In the genomic region with DNA sequence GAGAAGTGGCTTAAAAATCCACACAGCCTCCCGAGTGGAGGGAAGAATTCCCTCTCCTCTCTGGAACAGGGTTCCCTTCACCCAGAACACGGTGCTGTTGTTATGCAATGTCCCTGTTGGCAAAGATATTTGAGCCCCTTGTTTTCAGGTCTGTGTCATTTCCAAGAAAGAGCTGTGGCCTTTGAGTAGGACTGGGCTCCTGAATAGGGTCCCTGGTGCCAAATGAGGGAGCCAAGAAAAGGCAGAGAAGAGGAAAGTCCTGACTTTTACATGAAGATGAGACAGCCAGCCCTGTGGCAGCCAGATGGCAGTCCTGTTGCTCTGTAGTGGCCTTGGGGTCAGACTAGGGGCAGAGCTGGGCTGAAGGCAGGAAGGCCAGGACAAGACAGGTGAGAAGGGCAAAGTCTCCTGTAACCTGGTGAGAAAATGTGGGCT, we compare ENCODE assay signal across 13 cellular contexts. TPM values are rescaled to one million over a fixed set of nuclear protein-coding genes. Genes with fewer than 3 reads are reported as not detected.
DNase-seq lines count a peak whose midpoint lies in the region; ATAC-seq, FAIRE-seq and TF ChIP-seq lines count a peak whose summit lies in the region.
"Had no signal": no experiment of that assay in that cellular context is flagged by ENCODE, and none has a peak within 500 bp of the region (broad histone marks: within the 10 kb centered on the region; RNA-seq: fewer than 3 reads in every experiment).

No MANE protein-coding gene starts in this region.

- WGBS in H1 (ENCODE audit: extremely low coverage in 1 of 2, insufficient coverage in 1 of 2, insufficient read length in 1 of 2, insufficient replicate concordance in 2 of 2, low coverage in 1 of 2, low lambda C conversion rate in 2 of 2, missing lambda C conversion rate in 1 of 2), 2 experiments: 58% methylated on average over 2 of the region's 2 CpGs; no CpG with 5 or more reads in 1 of the 2 experiments
- WGBS in right lobe of liver (ENCODE audit: insufficient coverage, low coverage, low lambda C conversion rate, missing lambda C conversion rate): 7% methylated on average over 2 of the region's 2 CpGs
- WGBS in trophoblast cell (ENCODE audit: extremely low coverage, insufficient coverage, insufficient read length): no CpG with 5 or more reads among the region's 2 CpGs

- no peaks in the 10 kb centered on the region for H3K36me3 Mint-ChIP-seq in type B pancreatic cell
- H3K36me3 Mint-ChIP-seq: mesothelial cell of epicardium had no signal

- no peaks in the 10 kb centered on the region for H3K23me2 ChIP-seq in H1 (ENCODE audit: low read depth, low read length)

- no peaks in the 10 kb centered on the region for H3K9me3 Mint-ChIP-seq in type B pancreatic cell
- H3K9me3 Mint-ChIP-seq: activated B cell treated with CpG ODN at 0.5 μM for 24 hours; activated naive CD4-positive, alpha-beta T cell treated with anti-CD3 and anti-CD28 coated beads for 36 hours; CD4-positive, alpha-beta T cell; mesothelial cell of epicardium had no signal

- H3K27me3 ChIP-seq in MG63 (no peaks in the 10 kb centered on the region), H1 (replicated peaks in 1 of 4; ENCODE audit: control insufficient read depth in 3 of 4, extremely low read depth in 1 of 4, insufficient read depth in 3 of 4, low read length in 3 of 4) (no peaks in the 10 kb centered on the region), right lobe of liver (no peaks in the 10 kb centered on the region), trophoblast cell (ENCODE audit: insufficient read depth, low read length) (no peaks in the 10 kb centered on the region)

- H2BK5ac ChIP-seq in H1 (ENCODE audit: low read depth, low read length) (no peak overlapping the region), trophoblast cell (ENCODE audit: low read depth, low read length, poor library complexity) (no peak overlapping the region)

- TF ChIP-seq CTCF in H1 (IDR thresholded peaks at IDR 0.05; ENCODE audit: control extremely low read depth in 1 of 3, insufficient read depth in 1 of 3, low read depth in 1 of 3, low read length in 3 of 3) (peak; percentile 7 to 30 (median 14); a peak in 3 of 4 replicates), right lobe of liver (IDR thresholded peaks at IDR 0.05) (peak in 3 of 4 donors; percentile 3 to 39 (median 11)), type B pancreatic cell (conservative IDR thresholded peaks at IDR 0.05) (no peak), OCI-LY7 (conservative IDR thresholded peaks at IDR 0.05; ENCODE audit: low read length) (no peak)

- H4K5ac ChIP-seq in H1 (ENCODE audit: insufficient read length, low read depth, low read length): no peak overlapping the region

- H4K12ac ChIP-seq in trophoblast cell (ENCODE audit: low read depth, low read length): no peak overlapping the region

- no peak for FAIRE-seq in H1 (lab: Jason Lieb, UNC)
- FAIRE-seq: GM12892 had no signal

- H3K27ac Mint-ChIP-seq in type B pancreatic cell: peak overlapping the region; percentile 89
- H3K27ac Mint-ChIP-seq: activated B cell treated with CpG ODN at 0.5 μM for 24 hours; activated naive CD4-positive, alpha-beta T cell treated with anti-CD3 and anti-CD28 coated beads for 36 hours; CD4-positive, alpha-beta T cell had no signal

- H4K91ac ChIP-seq in H1 (replicated peaks; ENCODE audit: insufficient read length, low read length): no peak overlapping the region
- no peak overlapping the region for H4K91ac ChIP-seq in trophoblast cell (ENCODE audit: low read depth, low read length)

- no peak overlapping the region for H3K14ac ChIP-seq in H1 (ENCODE audit: insufficient read length)
- H3K14ac ChIP-seq in trophoblast cell (ENCODE audit: low read length): no peak overlapping the region

- H3K4me3 ChIP-seq in MG63 (no peak overlapping the region), H1 (ENCODE audit: extremely low read depth in 1 of 4, insufficient read depth in 2 of 4, low read depth in 3 of 4, low read length in 4 of 4) (no peak overlapping the region), right lobe of liver (no peak overlapping the region), OCI-LY7 (ENCODE audit: low read depth, low read length, poor library complexity, severe bottlenecking) (no peak overlapping the region), trophoblast cell (ENCODE audit: low read depth, low read length) (no peak overlapping the region)

- H3K79me1 ChIP-seq in H1 (ENCODE audit: low read depth, low read length) (no peaks in the 10 kb centered on the region), trophoblast cell (ENCODE audit: low read length) (no peaks in the 10 kb centered on the region)

- peak; percentile 38 to 51 for TF ChIP-seq RAD21 in H1 (IDR thresholded peaks at IDR 0.05 in 1 of 2, conservative IDR thresholded peaks at IDR 0.05 in 1 of 2; ENCODE audit: low read depth in 2 of 2, low read length in 2 of 2)

- 0 out of 2 replicates have a peak overlapping the region, but pooled peaks have one; percentile 5 for H2BK20ac ChIP-seq in H1 (ENCODE audit: low read length)

- H2BK120ac ChIP-seq in H1 (replicated peaks; ENCODE audit: low read depth, low read length): no peak overlapping the region
- no peak overlapping the region for H2BK120ac ChIP-seq in trophoblast cell (ENCODE audit: insufficient read depth, low read length, poor library complexity)

- DNase-seq in MG63 (peak; percentile 8), H1 (ENCODE audit: low read depth in 1 of 2, low spot score in 2 of 2) (no peak), right lobe of liver (peak in 2 of 3 donors; percentile 48 to 77), type B pancreatic cell (ENCODE audit: extremely low spot score, unreplicated experiment) (no peak), iPS-NIHi11 (ENCODE audit: low spot score) (no peak), OCI-LY7 (ENCODE audit: low spot score) (no peak), trophoblast cell (no peak)
- DNase-seq: activated B cell treated with CpG ODN at 0.5 μM for 24 hours; CD4-positive, alpha-beta T cell; central memory CD4-positive, alpha-beta T cell had no signal

- H4K20me1 ChIP-seq in H1 (replicated peaks in 1 of 2; ENCODE audit: control insufficient read depth in 1 of 2, insufficient read depth in 2 of 2, low read length in 2 of 2): no peaks in the 10 kb centered on the region
- no peaks in the 10 kb centered on the region for H4K20me1 ChIP-seq in OCI-LY7 (ENCODE audit: insufficient read depth, low read length)

- intact Hi-C loops in right lobe of liver (cut with DNase I) (no loop called here), OCI-LY7 (cut with micrococcal nuclease; ENCODE audit: unreplicated experiment) (no loop called here)

- H3K9ac ChIP-seq in H1 (replicated peaks in 1 of 4; ENCODE audit: extremely low read depth in 1 of 4, low read depth in 3 of 4, low read length in 3 of 4) (no peak overlapping the region), trophoblast cell (ENCODE audit: low read length) (no peak overlapping the region)

- H3K27ac ChIP-seq in H1 (ENCODE audit: low read depth, low read length) (no peak overlapping the region), right lobe of liver (peak overlapping the region in 1 of 3 donors; percentile 1), OCI-LY7 (ENCODE audit: low read depth, low read length, poor library complexity, severe bottlenecking) (no peak overlapping the region), trophoblast cell (ENCODE audit: low read depth, low read length) (no peak overlapping the region)

- H3K4me1 Mint-ChIP-seq in type B pancreatic cell (ENCODE audit: unreplicated experiment): no peaks in the 10 kb centered on the region
- H3K4me1 Mint-ChIP-seq: activated B cell treated with CpG ODN at 0.5 μM for 24 hours had no signal

- no peak overlapping the region for H3K18ac ChIP-seq in H1 (ENCODE audit: extremely low read depth, low read length)
- H3K18ac ChIP-seq in trophoblast cell (ENCODE audit: low read length): no peak overlapping the region

- H2AK5ac ChIP-seq in H1 (ENCODE audit: low read depth, low read length) (no peak overlapping the region), trophoblast cell (ENCODE audit: low read length) (no peak overlapping the region)

- H3K4me2 ChIP-seq in H1 (ENCODE audit: insufficient read depth in 1 of 2, low read depth in 2 of 2, low read length in 2 of 2) (no peak overlapping the region; a peak in 1 of 4 replicates), OCI-LY7 (ENCODE audit: low read length) (no peak overlapping the region), trophoblast cell (ENCODE audit: low read length) (no peak overlapping the region)

- no peak overlapping the region for H2BK15ac ChIP-seq in H1 (ENCODE audit: low read length)

- no peak overlapping the region for H3K4ac ChIP-seq in H1 (replicated peaks; ENCODE audit: insufficient read length, low read depth, low read length)
- no peak overlapping the region for H3K4ac ChIP-seq in trophoblast cell (ENCODE audit: low read depth, low read length)

- H4K8ac ChIP-seq in H1 (ENCODE audit: extremely low read depth, insufficient read depth, low read length) (no peak overlapping the region), trophoblast cell (ENCODE audit: low read depth, low read length) (no peak overlapping the region)

- 0 out of 7 replicates have a peak, but pooled peaks cover 0 to 2% (median 0%) of the 10 kb centered on the region in 4 experiments for H3K4me1 ChIP-seq in H1 (replicated peaks in 1 of 4; ENCODE audit: control insufficient read depth in 3 of 4, insufficient read depth in 4 of 4, low read length in 3 of 4)
- H3K4me1 ChIP-seq in right lobe of liver: peaks cover 0 to 8% (median 0%) of the 10 kb centered on the region in 4 donors
- H3K4me1 ChIP-seq in OCI-LY7 (ENCODE audit: insufficient read depth, low read length, poor library complexity, severe bottlenecking): no peaks in the 10 kb centered on the region
- peaks cover 5 to 6% of the 10 kb centered on the region in 2 experiments for H3K4me1 ChIP-seq in trophoblast cell (ENCODE audit: control insufficient read depth in 1 of 2, insufficient read depth in 2 of 2, low read length in 2 of 2)

- peak overlapping the region; percentile 23 for H3K4me3 Mint-ChIP-seq in type B pancreatic cell
- H3K4me3 Mint-ChIP-seq: activated B cell treated with CpG ODN at 0.5 μM for 24 hours; activated naive CD4-positive, alpha-beta T cell treated with anti-CD3 and anti-CD28 coated beads for 36 hours; CD4-positive, alpha-beta T cell; mesothelial cell of epicardium had no signal

- H3K56ac ChIP-seq in H1 (replicated peaks; ENCODE audit: insufficient read length, low read depth, low read length): no peak overlapping the region

- peaks cover 2% of the 10 kb centered on the region for H3K27me3 Mint-ChIP-seq in type B pancreatic cell

- no peaks in the 10 kb centered on the region for H3K36me3 ChIP-seq in MG63
- H3K36me3 ChIP-seq in H1 (ENCODE audit: control insufficient read depth in 2 of 4, insufficient read depth in 4 of 4, low read length in 3 of 4): no peaks in the 10 kb centered on the region
- no peaks in the 10 kb centered on the region for H3K36me3 ChIP-seq in right lobe of liver
- no peaks in the 10 kb centered on the region for H3K36me3 ChIP-seq in OCI-LY7 (ENCODE audit: insufficient read depth, low read length)
- no peaks in the 10 kb centered on the region for H3K36me3 ChIP-seq in trophoblast cell (ENCODE audit: control insufficient read depth in 1 of 2, insufficient read depth in 2 of 2, low read length in 2 of 2)

- POLR2A ChIA-PET in H1 (lab: Charles Lee; ENCODE audit: partially characterized antibody) (no interaction called here), OCI-LY7 (lab: Charles Lee) (no interaction called here)

- peak; percentile 46 to 95 (median 76) for ATAC-seq in right lobe of liver

- H3K9me3 ChIP-seq in MG63: no peaks in the 10 kb centered on the region
- H3K9me3 ChIP-seq in H1 (ENCODE audit: insufficient read depth in 2 of 2, low read depth in 1 of 2, low read length in 1 of 2): no peaks in the 10 kb centered on the region
- H3K9me3 ChIP-seq in right lobe of liver: no peaks in the 10 kb centered on the region
- H3K9me3 ChIP-seq in OCI-LY7 (ENCODE audit: low read length): no peaks in the 10 kb centered on the region
- no peaks in the 10 kb centered on the region for H3K9me3 ChIP-seq in trophoblast cell (ENCODE audit: insufficient read depth, low read depth, low read length)

- BruUV-seq in OCI-LY7 (replicated peaks; lab: Mats Ljungman, UMichigan): no TSS peak

- no peaks in the 10 kb centered on the region for H3K9me2 ChIP-seq in OCI-LY7 (ENCODE audit: insufficient read depth, low read length)

- no peak for TF ChIP-seq EP300 in H1 (IDR thresholded peaks at IDR 0.05; ENCODE audit: borderline replicate concordance in 1 of 2, low read depth in 2 of 2, low read length in 2 of 2)

- TF ChIP-seq POLR2A in H1 (IDR thresholded peaks at IDR 0.05; ENCODE audit: control extremely low read depth in 1 of 2, low read depth in 2 of 2, low read length in 2 of 2): no peak
- TF ChIP-seq POLR2A in right lobe of liver (IDR thresholded peaks at IDR 0.05): no peak

- H3K79me2 ChIP-seq in H1 (ENCODE audit: control insufficient read depth in 1 of 2, insufficient read depth in 2 of 2, low read length in 2 of 2) (no peaks in the 10 kb centered on the region), OCI-LY7 (ENCODE audit: insufficient read depth, low read depth, low read length) (no peaks in the 10 kb centered on the region), trophoblast cell (ENCODE audit: control insufficient read depth, insufficient read depth, low read length, poor library complexity) (no peaks in the 10 kb centered on the region)

- CTCF ChIA-PET in H1 (lab: Charles Lee; ENCODE audit: partially characterized antibody): interaction anchor here (0.7 to 5.4 kb wide), 28 partner anchors 8 to 848 kb away, joined by 3 to 39 read pairs (median 6); partner anchors contain the start of gene ELF5
- CTCF ChIA-PET in OCI-LY7 (lab: Charles Lee; ENCODE audit: unreplicated experiment): no interaction called here

- H2BK12ac ChIP-seq in H1 (ENCODE audit: low read depth, low read length): no peak overlapping the region
- no peak overlapping the region for H2BK12ac ChIP-seq in trophoblast cell (ENCODE audit: low read length)

- 0 out of 2 replicates have a peak overlapping the region, but pooled peaks have one; percentile 14 for H2AFZ ChIP-seq in H1 (ENCODE audit: low read length)
- H2AFZ ChIP-seq in OCI-LY7 (ENCODE audit: low read length): no peak overlapping the region
- H2AFZ ChIP-seq in trophoblast cell (ENCODE audit: insufficient read depth, low read length, poor library complexity): no peak overlapping the region

- H3K23ac ChIP-seq in H1 (ENCODE audit: insufficient read length) (no peak overlapping the region), trophoblast cell (ENCODE audit: low read length) (no peak overlapping the region)

RNA-seq across cellular contexts. Expression of gene ELF5, which starts 51.2 kb away (rescaled TPM):
- not detected in 2 replicates for total RNA-seq in MG63 (2014; rRNA removed; shearing (Covaris generic); ENCODE audit: low replicate concordance)
- total RNA-seq in H1 (2021; fragmentation: NEBNext Ultra II Directional; extraction: Animal tissue kit (Norgen Biotek cat#: 25700)): not detected in 2 replicates
- polyA plus RNA-seq in H1 (2011; rRNA removed): not detected in 2 replicates
- polyA plus RNA-seq in H1 (2011; cell fraction: cytosol; rRNA removed): not detected
- not detected for polyA plus RNA-seq in H1 (2011; cell fraction: nucleus; rRNA removed)
- not detected in 4 replicates for polyA plus RNA-seq in H1 (2012, experiment 1 of 2)
- not detected for polyA plus RNA-seq in H1 (2012, experiment 2 of 2)
- polyA plus RNA-seq in H1 (2013, experiment 1 of 2): not detected
- polyA plus RNA-seq in H1 (2013, experiment 2 of 2): not detected
- not detected in 2 replicates for polyA minus RNA-seq in H1 (2011; rRNA and poly(A)+ RNA removed)
- polyA minus RNA-seq in H1 (2011; cell fraction: cytosol; rRNA and poly(A)+ RNA removed): not detected
- polyA minus RNA-seq in H1 (2011; cell fraction: nucleus; rRNA and poly(A)+ RNA removed): not detected
- under 1 TPM in 2 of 6 experiments, not detected in 4; 0.09 to 0.22 TPM for total RNA-seq in right lobe of liver
- total RNA-seq in type B pancreatic cell (ENCODE audit: low replicate concordance): 19.3 and 43.1 TPM in 2 replicates
- not detected in 2 replicates for total RNA-seq in OCI-LY7 (2014; rRNA removed; shearing (Covaris generic))
- total RNA-seq in OCI-LY7 (2022): not detected in 2 replicates
- 0.19 and 0.25 TPM in 2 replicates for polyA plus RNA-seq in trophoblast cell (2013)
- total RNA-seq: activated B cell treated with CpG ODN at 0.5 μM for 24 hours; activated naive CD4-positive, alpha-beta T cell treated with anti-CD3 and anti-CD28 coated beads for 36 hours; CD4-positive, alpha-beta T cell had no signal

RNA-seq across cellular contexts. Expression of gene EHF, which starts 56.1 kb away (rescaled TPM):
- 1.2 and 6.0 TPM in 2 replicates for total RNA-seq in MG63 (2014; rRNA removed; shearing (Covaris generic); ENCODE audit: low replicate concordance)
- total RNA-seq in H1 (2021; fragmentation: NEBNext Ultra II Directional; extraction: Animal tissue kit (Norgen Biotek cat#: 25700)): not detected in 2 replicates
- not detected in 2 replicates for polyA plus RNA-seq in H1 (2011; rRNA removed)
- not detected for polyA plus RNA-seq in H1 (2011; cell fraction: cytosol; rRNA removed)
- polyA plus RNA-seq in H1 (2011; cell fraction: nucleus; rRNA removed): not detected
- not detected in 4 replicates for polyA plus RNA-seq in H1 (2012, experiment 1 of 2)
- polyA plus RNA-seq in H1 (2012, experiment 2 of 2): not detected
- polyA plus RNA-seq in H1 (2013, experiment 1 of 2): not detected
- polyA plus RNA-seq in H1 (2013, experiment 2 of 2): not detected
- not detected in 2 replicates for polyA minus RNA-seq in H1 (2011; rRNA and poly(A)+ RNA removed)
- polyA minus RNA-seq in H1 (2011; cell fraction: cytosol; rRNA and poly(A)+ RNA removed): not detected
- not detected for polyA minus RNA-seq in H1 (2011; cell fraction: nucleus; rRNA and poly(A)+ RNA removed)
- total RNA-seq in right lobe of liver: 1 to 10 TPM in 5 of 6 experiments, under 1 TPM in 1; 1.00 to 3.3 (median 1.5) TPM
- 31.5 and 44.8 TPM in 2 replicates for total RNA-seq in type B pancreatic cell (ENCODE audit: low replicate concordance)
- total RNA-seq in OCI-LY7 (2014; rRNA removed; shearing (Covaris generic)): not detected in 2 replicates
- not detected in 2 replicates for total RNA-seq in OCI-LY7 (2022)
- polyA plus RNA-seq in trophoblast cell (2013): 0.03 and 0.04 TPM in 2 replicates
- total RNA-seq: activated naive CD4-positive, alpha-beta T cell treated with anti-CD3 and anti-CD28 coated beads for 36 hours; CD4-positive, alpha-beta T cell had no signal

Comparison
In these comparisons a context has a peak if more than half of its experiments do, and no peak if none do; other contexts are left out.
1. DNase-seq: peak in MG63 (single experiment) and right lobe of liver (2 of 3); none in H1 (0 of 2), type B pancreatic cell (single experiment), iPS-NIHi11 (single experiment), OCI-LY7 (single experiment) and trophoblast cell (0 of 2).
2. CTCF ChIP-seq: peak in H1 (3 of 3) and right lobe of liver (3 of 4); none in type B pancreatic cell (single experiment) and OCI-LY7 (single experiment).
3. RNA of gene ELF5, which starts 51.2 kb away (total RNA-seq): 19.3 to 43.1 TPM in type B pancreatic cell; 0.09 to 0.22 TPM in right lobe of liver, not detected in H1, not detected in MG63 and not detected in OCI-LY7; every median in the first group is over 10 times any median in the second.